In the genomic region with DNA sequence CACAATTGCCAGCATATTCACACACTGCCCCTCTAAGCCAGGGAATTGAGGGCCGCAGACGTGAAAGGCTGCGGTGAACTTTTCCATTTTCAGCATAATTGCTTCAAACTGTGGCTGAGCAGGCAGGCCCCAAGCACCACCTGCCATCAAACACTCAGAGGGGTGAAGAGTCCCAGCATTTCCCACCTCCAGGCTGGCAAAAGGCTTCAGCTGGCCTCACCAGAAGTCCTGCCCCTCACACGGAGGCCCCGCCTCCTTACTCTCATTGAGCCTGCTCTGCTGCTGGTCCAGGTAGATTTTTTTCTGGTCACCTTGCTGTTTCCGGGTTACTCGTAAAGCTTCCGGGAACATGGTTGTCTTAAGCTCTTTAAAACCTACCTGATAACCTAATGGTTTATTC, we compare ENCODE assay signal across 26 cellular contexts.
"Had no signal": no experiment of that assay in that cellular context is flagged by ENCODE, and none has a peak within 500 bp of the region (broad histone marks: within the 10 kb centered on the region; RNA-seq: fewer than 3 reads in every experiment).

No MANE protein-coding gene starts in this region.

- H3K36me3 ChIP-seq: neutrophil, right lobe of liver, thoracic aorta, vagina had no signal

- H3K27me3 Mint-ChIP-seq: activated T-cell treated with anti-CD3 and anti-CD28 coated beads, Interleukin-2, amount 50 U/mL, for 24 hours; effector memory CD8-positive, alpha-beta T cell had no signal

- H3K4me1 ChIP-seq: right lobe of liver, vagina had no signal

- ATAC-seq: effector memory CD8-positive, alpha-beta T cell; esophagus mucosa; left lobe of liver; right lobe of liver; stimulated activated naive CD8-positive, alpha-beta T cell treated with anti-CD3 and anti-CD28 coated beads, Interleukin-15, Interleukin-2, amounts not matched to agents 100 U/mL and 50 U/mL, for 24 hours had no signal

- H3K4me3 Mint-ChIP-seq: activated CD4-positive, alpha-beta memory T cell treated with anti-CD3 and anti-CD28 coated beads, Interleukin-2, amount 10 ng/mL, durations not matched to agents 7 days and 5 days; activated CD4-positive, alpha-beta T cell treated with anti-CD3 and anti-CD28 coated beads, Interleukin-2, amount 10 ng/mL, durations not matched to agents 7 days and 5 days; activated naive CD4-positive, alpha-beta T cell treated with anti-CD3 and anti-CD28 coated beads, Interleukin-2, amount 10 ng/mL, durations not matched to agents 7 days and 5 days; activated naive CD8-positive, alpha-beta T cell treated with anti-CD3 and anti-CD28 coated beads, Interleukin-2, amount 10 ng/mL, durations not matched to agents 7 days and 5 days; activated T-cell treated with anti-CD3 and anti-CD28 coated beads, Interleukin-2, amount 50 U/mL, for 24 hours; effector memory CD8-positive, alpha-beta T cell; nephron had no signal

- H3K36me3 Mint-ChIP-seq: activated naive CD4-positive, alpha-beta T cell treated with anti-CD3 and anti-CD28 coated beads, Interleukin-2, amount 10 ng/mL, durations not matched to agents 7 days and 5 days; activated naive CD8-positive, alpha-beta T cell treated with anti-CD3 and anti-CD28 coated beads, Interleukin-2, amount 10 ng/mL, durations not matched to agents 7 days and 5 days had no signal

- DNase-seq: activated CD4-positive, alpha-beta memory T cell treated with anti-CD3 and anti-CD28 coated beads, Interleukin-2, amount 10 ng/mL, durations not matched to agents 7 days and 5 days; activated CD4-positive, alpha-beta T cell treated with anti-CD3 and anti-CD28 coated beads for 1 hour; activated CD4-positive, alpha-beta T cell treated with anti-CD3 and anti-CD28 coated beads, Interleukin-2, amount 10 ng/mL, durations not matched to agents 7 days and 5 days; activated CD8-positive, alpha-beta memory T cell treated with anti-CD3 and anti-CD28 coated beads, Interleukin-2, amount 50 U/mL, for 48 hours; activated gamma-delta T cell; activated naive CD4-positive, alpha-beta T cell treated with anti-CD3 and anti-CD28 coated beads, Interleukin-2, amount 10 ng/mL, durations not matched to agents 7 days and 5 days; activated naive CD8-positive, alpha-beta T cell treated with anti-CD3 and anti-CD28 coated beads, Interleukin-2, amount 10 ng/mL, durations not matched to agents 7 days and 5 days; activated T-cell treated with anti-CD3 and anti-CD28 coated beads, Interleukin-2, amount 50 U/mL, for 24 hours; caudate nucleus; cortex of kidney; effector memory CD8-positive, alpha-beta T cell; foreskin fibroblast; head of caudate nucleus; hippocampal formation; kidney glomerular epithelial cell; right lobe of liver; stimulated activated CD4-positive, alpha-beta T cell treated with anti-CD3 and anti-CD28 coated beads, Interleukin-2, amount 100 ng/mL, for 48 hours; stimulated activated naive CD8-positive, alpha-beta T cell treated with anti-CD3 and anti-CD28 coated beads, Interleukin-15, Interleukin-2, amounts not matched to agents 100 U/mL and 50 U/mL, for 24 hours; T-helper 2 cell; trophoblast cell had no signal

- H3K9me3 Mint-ChIP-seq: activated CD4-positive, alpha-beta memory T cell treated with anti-CD3 and anti-CD28 coated beads, Interleukin-2, amount 10 ng/mL, durations not matched to agents 7 days and 5 days; activated CD4-positive, alpha-beta T cell treated with anti-CD3 and anti-CD28 coated beads, Interleukin-2, amount 10 ng/mL, durations not matched to agents 7 days and 5 days; activated naive CD4-positive, alpha-beta T cell treated with anti-CD3 and anti-CD28 coated beads, Interleukin-2, amount 10 ng/mL, durations not matched to agents 7 days and 5 days; activated naive CD8-positive, alpha-beta T cell treated with anti-CD3 and anti-CD28 coated beads, Interleukin-2, amount 10 ng/mL, durations not matched to agents 7 days and 5 days; activated T-cell treated with anti-CD3 and anti-CD28 coated beads, Interleukin-2, amount 50 U/mL, for 24 hours; effector memory CD8-positive, alpha-beta T cell; nephron had no signal

- H3K4me1 Mint-ChIP-seq: activated CD4-positive, alpha-beta memory T cell treated with anti-CD3 and anti-CD28 coated beads, Interleukin-2, amount 10 ng/mL, durations not matched to agents 7 days and 5 days; activated CD4-positive, alpha-beta T cell treated with anti-CD3 and anti-CD28 coated beads, Interleukin-2, amount 10 ng/mL, durations not matched to agents 7 days and 5 days; activated naive CD4-positive, alpha-beta T cell treated with anti-CD3 and anti-CD28 coated beads, Interleukin-2, amount 10 ng/mL, durations not matched to agents 7 days and 5 days; nephron had no signal

- H3K4me3 ChIP-seq: right lobe of liver, thoracic aorta, vagina had no signal

- H3K27ac ChIP-seq: neutrophil, right lobe of liver, thoracic aorta, vagina had no signal

- H3K9me3 ChIP-seq: neutrophil, right lobe of liver, thoracic aorta, vagina had no signal

- H3K27ac Mint-ChIP-seq: activated CD4-positive, alpha-beta memory T cell treated with anti-CD3 and anti-CD28 coated beads, Interleukin-2, amount 10 ng/mL, durations not matched to agents 7 days and 5 days; activated CD4-positive, alpha-beta T cell treated with anti-CD3 and anti-CD28 coated beads, Interleukin-2, amount 10 ng/mL, durations not matched to agents 7 days and 5 days; activated naive CD4-positive, alpha-beta T cell treated with anti-CD3 and anti-CD28 coated beads, Interleukin-2, amount 10 ng/mL, durations not matched to agents 7 days and 5 days; activated T-cell treated with anti-CD3 and anti-CD28 coated beads, Interleukin-2, amount 50 U/mL, for 24 hours; nephron had no signal

- H3K27me3 ChIP-seq: neutrophil, right lobe of liver, vagina had no signal
